In genomic region chr10:68212721-68213352, GRCh38 we compare ENCODE assay signal across 8 cellular contexts. TPM values are rescaled to one million over a fixed set of nuclear protein-coding genes. Genes with fewer than 3 reads are reported as not detected.
DNase-seq lines count a peak whose midpoint lies in the region; ATAC-seq and TF ChIP-seq lines count a peak whose summit lies in the region.

No MANE protein-coding gene starts in this region.

- H3K23ac ChIP-seq in neuronal stem cell (ENCODE audit: low read depth, low read length, poor library complexity) = no peak overlapping the region

- no peak overlapping the region for H2BK15ac ChIP-seq in neuronal stem cell (ENCODE audit: low read length)

- no peaks in the 10 kb centered on the region for H3K9me3 Mint-ChIP-seq in natural killer cell
- no peaks in the 10 kb centered on the region for H3K9me3 Mint-ChIP-seq in natural killer cell treated with Interleukin-12 subunit alpha and Interleukin-12 subunit beta and Interleukin-15 and Interleukin-18, amount 100 ng/mL, for 72 hours

- H3K27ac Mint-ChIP-seq in natural killer cell = no peak overlapping the region
- no peak overlapping the region for H3K27ac Mint-ChIP-seq in natural killer cell treated with Interleukin-12 subunit alpha and Interleukin-12 subunit beta and Interleukin-15 and Interleukin-18, amount 100 ng/mL, for 72 hours

- TF ChIP-seq CTCF in natural killer cell (IDR thresholded peaks at IDR 0.05) (peak; percentile 48), dorsolateral prefrontal cortex (IDR thresholded peaks at IDR 0.05 in 54 of 56, conservative IDR thresholded peaks at IDR 0.05 in 2 of 56; ENCODE audit: low read depth in 1 of 56, partially characterized antibody in 56 of 56) (peak; percentile 45 to 78 (median 68))

- H3K36me3 Mint-ChIP-seq in natural killer cell = no peaks in the 10 kb centered on the region
- H3K36me3 Mint-ChIP-seq in natural killer cell treated with Interleukin-12 subunit alpha and Interleukin-12 subunit beta and Interleukin-15 and Interleukin-18, amount 100 ng/mL, for 72 hours = no peaks in the 10 kb centered on the region

- H3K18ac ChIP-seq in neuronal stem cell (ENCODE audit: low read length) = no peak overlapping the region

- no peak overlapping the region for H2BK5ac ChIP-seq in neuronal stem cell (ENCODE audit: low read length)

- H3K4me1 ChIP-seq in neuronal stem cell (ENCODE audit: control insufficient read depth in 2 of 2, insufficient read depth in 1 of 2, low read depth in 1 of 2, low read length in 2 of 2) = peaks cover 0 to 2% of the 10 kb centered on the region in 2 donors
- no peaks in the 10 kb centered on the region for H3K4me1 ChIP-seq in aorta (ENCODE audit: control insufficient read depth in 1 of 2, insufficient read depth in 2 of 2, low read length in 2 of 2)

- H3K36me3 ChIP-seq in neuronal stem cell (replicated peaks in 1 of 2; ENCODE audit: control insufficient read depth in 2 of 2, insufficient read depth in 2 of 2, low read length in 2 of 2) = no peaks in the 10 kb centered on the region
- no peaks in the 10 kb centered on the region for H3K36me3 ChIP-seq in aorta (ENCODE audit: control insufficient read depth in 1 of 2, insufficient read depth in 2 of 2, low read length in 1 of 2)

- no peak overlapping the region for H4K91ac ChIP-seq in neuronal stem cell (ENCODE audit: low read depth, low read length, poor library complexity)

- no peak overlapping the region for H3K4me2 ChIP-seq in neuronal stem cell (ENCODE audit: insufficient read depth, low read length, poor library complexity, severe bottlenecking)

- ATAC-seq in natural killer cell = peak in 2 of 3 donors; percentile 18 to 25
- ATAC-seq in natural killer cell treated with Interleukin-12 subunit alpha and Interleukin-12 subunit beta and Interleukin-15 and Interleukin-18, amount 100 ng/mL, for 72 hours = no peak
- no peak for ATAC-seq in GM18861 (IDR thresholded peaks at IDR 0.05; ENCODE audit: unreplicated experiment)
- ATAC-seq in aorta (ENCODE audit: low FRiP score) = no peak

- H2BK12ac ChIP-seq in neuronal stem cell (ENCODE audit: low read length) = no peak overlapping the region

- H3K27me3 ChIP-seq in dorsolateral prefrontal cortex = no peaks in the 10 kb centered on the region
- peaks cover 0 to 7% (median 0%) of the 10 kb centered on the region in 3 experiments for H3K27me3 ChIP-seq in neuronal stem cell (ENCODE audit: control insufficient read depth in 3 of 3, insufficient read depth in 3 of 3, low read depth in 1 of 3, low read length in 3 of 3)
- H3K27me3 ChIP-seq in aorta (ENCODE audit: control insufficient read depth in 1 of 2, insufficient read depth in 2 of 2, low read length in 1 of 2) = no peaks in the 10 kb centered on the region

- no peak overlapping the region for H3K4me3 Mint-ChIP-seq in natural killer cell
- no peak overlapping the region for H3K4me3 Mint-ChIP-seq in natural killer cell treated with Interleukin-12 subunit alpha and Interleukin-12 subunit beta and Interleukin-15 and Interleukin-18, amount 100 ng/mL, for 72 hours

- WGBS in neuronal stem cell (ENCODE audit: extremely low coverage in 2 of 2, insufficient read length in 2 of 2, insufficient replicate concordance in 1 of 2), 2 donors = no CpG with 5 or more reads among the region's 8 CpGs
- WGBS in aorta, 2 donors = 54 to 56% methylated on average over 8 of the region's 8 CpGs

- H3K4me3 ChIP-seq in dorsolateral prefrontal cortex = no peak overlapping the region
- H3K4me3 ChIP-seq in neuronal stem cell (ENCODE audit: low read length in 2 of 2) = no peak overlapping the region
- no peak overlapping the region for H3K4me3 ChIP-seq in aorta (ENCODE audit: low read length in 2 of 2)

- no peak overlapping the region for H3K27ac ChIP-seq in dorsolateral prefrontal cortex
- no peak overlapping the region for H3K27ac ChIP-seq in neuronal stem cell (replicated peaks; ENCODE audit: low read length)
- H3K27ac ChIP-seq in aorta (ENCODE audit: low read depth in 1 of 2, low read length in 2 of 2) = no peak overlapping the region

- H2BK120ac ChIP-seq in neuronal stem cell (ENCODE audit: low read depth, low read length) = no peak overlapping the region

- H4K8ac ChIP-seq in neuronal stem cell (ENCODE audit: low read depth, low read length) = no peak overlapping the region

- H3K4ac ChIP-seq in neuronal stem cell (ENCODE audit: low read length) = no peak overlapping the region

- no peaks in the 10 kb centered on the region for H3K4me1 Mint-ChIP-seq in natural killer cell
- no peaks in the 10 kb centered on the region for H3K4me1 Mint-ChIP-seq in natural killer cell treated with Interleukin-12 subunit alpha and Interleukin-12 subunit beta and Interleukin-15 and Interleukin-18, amount 100 ng/mL, for 72 hours (ENCODE audit: low read depth in 2 of 2)

- H3K9ac ChIP-seq in neuronal stem cell (ENCODE audit: low read depth, low read length, poor library complexity) = no peak overlapping the region

- H3K79me1 ChIP-seq in neuronal stem cell (ENCODE audit: low read depth, low read length) = no peaks in the 10 kb centered on the region

- H3K9me3 ChIP-seq in neuronal stem cell (replicated peaks in 1 of 2; ENCODE audit: control insufficient read depth in 2 of 2, insufficient read depth in 1 of 2, low read depth in 1 of 2, low read length in 2 of 2) (no peaks in the 10 kb centered on the region), aorta (ENCODE audit: control insufficient read depth, low read length) (no peaks in the 10 kb centered on the region)

- no peak overlapping the region for H3K14ac ChIP-seq in neuronal stem cell (ENCODE audit: low read length)

- intact Hi-C loops in natural killer cell (cut with micrococcal nuclease) (loop anchor here (1.0 kb wide), 1 partner anchor 135 kb away; no protein-coding TSS in a partner anchor), dorsolateral prefrontal cortex (cut with DNase I) (loop anchor here in 1 of 2 donors (5.0 to 10.0 kb wide), 2 partner anchors 89 to 128 kb away; no protein-coding TSS in a partner anchor), aorta (cut with DNase I) (no loop called here)

- no peaks in the 10 kb centered on the region for H3K27me3 Mint-ChIP-seq in natural killer cell (ENCODE audit: low read depth in 2 of 2)
- peaks cover 15 to 18% of the 10 kb centered on the region in 2 donors for H3K27me3 Mint-ChIP-seq in natural killer cell treated with Interleukin-12 subunit alpha and Interleukin-12 subunit beta and Interleukin-15 and Interleukin-18, amount 100 ng/mL, for 72 hours

- H2AK5ac ChIP-seq in neuronal stem cell (ENCODE audit: low read depth, low read length) = no peak overlapping the region

- no peak for DNase-seq in natural killer cell
- DNase-seq in natural killer cell treated with Interleukin-12 subunit alpha and Interleukin-12 subunit beta and Interleukin-15 and Interleukin-18, amount 100 ng/mL, for 72 hours (ENCODE audit: low spot score) = no peak
- DNase-seq in NCI-H69 (lab: John Stamatoyannopoulos, UW) = peak; percentile 44
- DNase-seq in dorsolateral prefrontal cortex = no peak
- DNase-seq in neuronal stem cell (ENCODE audit: low spot score) = no peak
- DNase-seq in aorta = no peak
- DNase-seq in NCI-H187 treated with DMSO at 0.1 percent for 48 hours (lab: John Stamatoyannopoulos, UW) = no peak

- H2AFZ ChIP-seq in neuronal stem cell (ENCODE audit: low read length) = peak overlapping the region; percentile 32

RNA-seq across cellular contexts. Expression of gene ATOH7, which starts 19.1 kb away (rescaled TPM):
- total RNA-seq in natural killer cell = not detected
- total RNA-seq in natural killer cell treated with Interleukin-12 subunit alpha and Interleukin-12 subunit beta and Interleukin-15 and Interleukin-18, amount 100 ng/mL, for 72 hours = not detected
- 1 to 10 TPM in 108 of 120 experiments, under 1 TPM in 11, not detected in 1; 0.42 to 7.0 (median 2.2) TPM for total RNA-seq in dorsolateral prefrontal cortex
- polyA plus RNA-seq in neuronal stem cell (2013, experiment 1 of 2) = 0.63 TPM
- polyA plus RNA-seq in neuronal stem cell (2013, experiment 2 of 2) = 0.46 TPM
- total RNA-seq in aorta = under 1 TPM in 1 of 2 donors, not detected in 1; 0.23 TPM
- not detected for polyA plus RNA-seq in aorta

Comparison
In these comparisons a context has a peak if more than half of its experiments do, and no peak if none do; other contexts are left out.
1. ATAC-seq: peak in natural killer cell (2 of 3); none in natural killer cell treated with Interleukin-12 subunit alpha and Interleukin-12 subunit beta and Interleukin-15 and Interleukin-18, amount 100 ng/mL, for 72 hours (0 of 2), GM18861 (single experiment) and aorta (single experiment).